In genomic region chr1:180500689-180501088, GRCh38 we compare ENCODE assay signal across 14 cellular contexts. TPM values are rescaled to one million over a fixed set of nuclear protein-coding genes. Genes with fewer than 3 reads are reported as not detected.
DNase-seq lines count a peak whose midpoint lies in the region; ATAC-seq and TF ChIP-seq lines count a peak whose summit lies in the region.
"Had no signal": no experiment of that assay in that cellular context is flagged by ENCODE, and none has a peak within 500 bp of the region (broad histone marks: within the 10 kb centered on the region; RNA-seq: fewer than 3 reads in every experiment).

No MANE protein-coding gene starts in this region.

- H3K36me3 ChIP-seq in CD8-positive, alpha-beta T cell (ENCODE audit: insufficient read depth, low read length): no peaks in the 10 kb centered on the region
- H3K36me3 ChIP-seq in HUES64 (ENCODE audit: insufficient read depth, low read length): peaks cover 20% of the 10 kb centered on the region; the same call in 1 of the 2 replicates
- H3K36me3 ChIP-seq: adrenal gland had no signal

- no peak overlapping the region for H3K27ac ChIP-seq in CD8-positive, alpha-beta T cell (ENCODE audit: low read depth, low read length)
- no peak overlapping the region for H3K27ac ChIP-seq in HUES64 (ENCODE audit: low read depth, low read length)
- H3K27ac ChIP-seq: spleen had no signal

- DNase-seq in CD8-positive, alpha-beta T cell: no peak
- no peak for DNase-seq in activated naive CD8-positive, alpha-beta T cell treated with anti-CD3 and anti-CD28 coated beads for 36 hours
- DNase-seq in naive B cell (no peak), T-helper 9 cell (no peak)
- DNase-seq: adrenal gland; NCI-H2227 treated with DMSO at 0.1 percent for 48 hours; spleen; stimulated activated naive CD4-positive, alpha-beta T cell treated with Interleukin-2 at 50 U/mL for 16 hours had no signal

- H3K4me3 ChIP-seq in CD8-positive, alpha-beta T cell (ENCODE audit: low read depth, low read length): no peak overlapping the region
- H3K4me3 ChIP-seq in HUES64 (ENCODE audit: low read length): peak overlapping the region; percentile 79; the same call in 1 of the 2 replicates
- H3K4me3 ChIP-seq: lung had no signal

- CTCF ChIA-PET in CD8-positive, alpha-beta T cell (lab: Charles Lee): interaction anchor here (0.7 to 9.6 kb wide), 4 partner anchors 13 to 43 kb away, joined by 3 to 59 read pairs (median 4); no protein-coding TSS in a partner anchor

- peak overlapping the region; percentile 52 for H3K4me3 Mint-ChIP-seq in CD8-positive, alpha-beta T cell
- H3K4me3 Mint-ChIP-seq in activated naive CD8-positive, alpha-beta T cell treated with anti-CD3 and anti-CD28 coated beads for 36 hours: peak overlapping the region; percentile 65
- H3K4me3 Mint-ChIP-seq in naive B cell: peak overlapping the region in 7 of 8 donors; percentile 55 to 97 (median 63)

- H3K4me1 Mint-ChIP-seq in CD8-positive, alpha-beta T cell (ENCODE audit: low read depth): peaks cover 60% of the 10 kb centered on the region
- H3K4me1 Mint-ChIP-seq in activated naive CD8-positive, alpha-beta T cell treated with anti-CD3 and anti-CD28 coated beads for 36 hours: peaks cover 33% of the 10 kb centered on the region
- H3K4me1 Mint-ChIP-seq in naive B cell: peaks cover 24 to 41% (median 25%) of the 10 kb centered on the region in 3 donors

- no peaks in the 10 kb centered on the region for H3K9me3 Mint-ChIP-seq in CD8-positive, alpha-beta T cell
- no peaks in the 10 kb centered on the region for H3K9me3 Mint-ChIP-seq in activated naive CD8-positive, alpha-beta T cell treated with anti-CD3 and anti-CD28 coated beads for 36 hours
- H3K9me3 Mint-ChIP-seq in naive B cell: no peaks in the 10 kb centered on the region

- H3K36me3 Mint-ChIP-seq in CD8-positive, alpha-beta T cell: peaks cover 26% of the 10 kb centered on the region
- H3K36me3 Mint-ChIP-seq in activated naive CD8-positive, alpha-beta T cell treated with anti-CD3 and anti-CD28 coated beads for 36 hours: peaks cover 33% of the 10 kb centered on the region
- H3K36me3 Mint-ChIP-seq in naive B cell: no peaks in the 10 kb centered on the region

- intact Hi-C loops in CD8-positive, alpha-beta T cell (cut with DNase I, micrococcal nuclease): loop anchor here (5.0 to 10.0 kb wide), 8 partner anchors 522 to 1532 kb away; partner anchors contain the start of genes CEP350 (in 1 of the 2), FAM20B (in 1 of the 2), IER5 (in 1 of the 2) and STX6 (in 1 of the 2)

- H3K27me3 Mint-ChIP-seq in CD8-positive, alpha-beta T cell (ENCODE audit: low read depth): no peaks in the 10 kb centered on the region
- no peaks in the 10 kb centered on the region for H3K27me3 Mint-ChIP-seq in activated naive CD8-positive, alpha-beta T cell treated with anti-CD3 and anti-CD28 coated beads for 36 hours
- H3K27me3 Mint-ChIP-seq in naive B cell: no peaks in the 10 kb centered on the region

- H3K4me1 ChIP-seq in CD8-positive, alpha-beta T cell (ENCODE audit: insufficient read depth, low read length): peaks cover 27% of the 10 kb centered on the region
- H3K4me1 ChIP-seq in HUES64 (ENCODE audit: insufficient read depth, low read length): peaks cover 5% of the 10 kb centered on the region; the same call in 1 of the 2 replicates

- no peak for TF ChIP-seq CTCF in CD8-positive, alpha-beta T cell (IDR thresholded peaks at IDR 0.05)

- POLR2A ChIA-PET in CD8-positive, alpha-beta T cell (lab: Charles Lee): interaction anchor here (0.6 to 1.5 kb wide), 2 partner anchors 12 to 190 kb away, joined by 3 to 7 read pairs; no protein-coding TSS in a partner anchor

- H3K9me3 ChIP-seq in CD8-positive, alpha-beta T cell (ENCODE audit: low read length): no peaks in the 10 kb centered on the region
- no peaks in the 10 kb centered on the region for H3K9me3 ChIP-seq in HUES64 (ENCODE audit: insufficient read depth, low read depth, low read length)
- H3K9me3 ChIP-seq: adrenal gland, spleen had no signal

- H3K9ac ChIP-seq in HUES64 (ENCODE audit: low read depth, low read length): no peak overlapping the region

- no peaks in the 10 kb centered on the region for H3K27me3 ChIP-seq in CD8-positive, alpha-beta T cell (ENCODE audit: insufficient read depth, low read length)
- H3K27me3 ChIP-seq in HUES64 (ENCODE audit: insufficient read depth, low read length): peaks cover 8% of the 10 kb centered on the region
- H3K27me3 ChIP-seq: adrenal gland, spleen had no signal

- peak overlapping the region; percentile 28 for H3K27ac Mint-ChIP-seq in CD8-positive, alpha-beta T cell
- H3K27ac Mint-ChIP-seq in activated naive CD8-positive, alpha-beta T cell treated with anti-CD3 and anti-CD28 coated beads for 36 hours: no peak overlapping the region
- peak overlapping the region in 2 of 6 donors; percentile 28 to 56 for H3K27ac Mint-ChIP-seq in naive B cell

- WGBS in HUES64: 87% methylated on average over 2 of the region's 2 CpGs

- no peak for ATAC-seq in CD8-positive, alpha-beta T cell
- ATAC-seq in naive B cell (ENCODE audit: low read depth in 2 of 2) (no peak), GM21786 (IDR thresholded peaks at IDR 0.05; ENCODE audit: unreplicated experiment) (no peak), GM18517 (IDR thresholded peaks at IDR 0.05; ENCODE audit: unreplicated experiment) (no peak), HG02588 (IDR thresholded peaks at IDR 0.05; ENCODE audit: unreplicated experiment) (no peak)

RNA-seq across cellular contexts. Expression of gene ACBD6, which starts 1.7 kb away (rescaled TPM):
- total RNA-seq in CD8-positive, alpha-beta T cell: 10 to 100 TPM; 23.4 to 24.6 TPM
- 46.9 TPM for polyA plus RNA-seq in HUES64 (2013, experiment 1 of 2)
- polyA plus RNA-seq in HUES64 (2013, experiment 2 of 2): 57.1 TPM
- total RNA-seq in activated naive CD8-positive, alpha-beta T cell treated with anti-CD3 and anti-CD28 coated beads for 36 hours: 10 to 100 TPM; 45.7 to 49.0 TPM
- polyA plus RNA-seq in naive B cell (ENCODE audit: low read depth in 6 of 6): 10 to 100 TPM; 27.8 to 41.2 (median 37.4) TPM

RNA-seq across cellular contexts. Expression of gene OVAAL, which starts 58.1 kb away (rescaled TPM):
- not detected for total RNA-seq in CD8-positive, alpha-beta T cell
- not detected for polyA plus RNA-seq in HUES64 (2013, experiment 1 of 2)
- not detected for polyA plus RNA-seq in HUES64 (2013, experiment 2 of 2)
- total RNA-seq in activated naive CD8-positive, alpha-beta T cell treated with anti-CD3 and anti-CD28 coated beads for 36 hours: not detected
- polyA plus RNA-seq in naive B cell (ENCODE audit: low read depth in 6 of 6): not detected
- total RNA-seq: spleen; T-helper 1 cell treated with Interleukin-12 subunit alpha and Interleukin-12 subunit beta and Interleukin-4 antibody, amounts not matched to agents 30 ng/mL and 1 ng/mL, for 36 hours had no signal
- polyA plus RNA-seq: adrenal gland, lung, spleen had no signal
